Comparison of ENCODE assay signal across 9 cellular contexts in the genomic region with DNA sequence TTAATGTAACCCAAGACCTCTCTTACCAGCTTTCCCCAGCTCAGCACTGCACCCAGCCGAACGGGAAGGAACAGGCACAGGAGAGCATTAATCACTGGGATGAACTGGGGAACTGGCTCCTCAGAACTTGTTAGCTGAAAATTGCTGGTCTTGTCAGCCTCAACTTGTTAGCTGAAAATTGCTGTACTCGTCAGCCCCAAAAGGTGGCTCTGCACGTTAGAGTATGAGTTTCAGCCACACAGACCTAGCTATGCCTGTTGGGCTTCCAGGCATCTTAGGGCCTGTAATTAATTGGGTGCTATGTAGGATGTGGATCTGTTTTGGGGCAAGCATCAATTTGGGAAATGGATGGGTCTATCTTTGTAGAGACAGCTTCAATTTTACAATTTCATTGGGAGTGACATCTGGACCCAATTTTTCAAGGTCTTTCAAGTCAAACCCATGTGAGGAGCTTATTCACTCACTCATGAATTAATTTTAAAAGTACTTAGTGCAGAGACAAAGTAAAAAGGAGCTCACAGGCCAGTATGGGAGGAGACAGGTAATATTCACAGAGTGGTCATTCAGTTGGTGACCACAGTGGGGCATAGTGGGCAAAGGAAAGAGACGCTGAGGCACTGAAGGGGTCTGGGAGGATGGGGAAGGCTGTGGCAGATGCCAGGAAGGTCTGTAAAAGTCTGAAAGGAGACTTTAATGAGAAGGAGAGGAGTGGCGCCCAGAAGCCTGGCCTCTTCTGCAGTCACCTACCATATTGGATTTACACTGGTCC.
DNase-seq lines count a peak whose midpoint lies in the region; ATAC-seq and TF ChIP-seq lines count a peak whose summit lies in the region.
"Had no signal": no experiment of that assay in that cellular context is flagged by ENCODE, and none has a peak within 500 bp of the region (broad histone marks: within the 10 kb centered on the region; RNA-seq: fewer than 3 reads in every experiment).

No MANE protein-coding gene starts in this region.

- H3K9me3 ChIP-seq in Panc1 (ENCODE audit: control insufficient read depth, insufficient read depth, low read depth, low read length) (no peaks in the 10 kb centered on the region), gastroesophageal sphincter (no peaks in the 10 kb centered on the region)

- H3K4me3 Mint-ChIP-seq in activated naive CD4-positive, alpha-beta T cell treated with anti-CD3 and anti-CD28 coated beads, Interleukin-2, amount 10 ng/mL, durations not matched to agents 7 days and 5 days = no peak overlapping the region
- H3K4me3 Mint-ChIP-seq: T-helper 17 cell had no signal

- WGBS in gastroesophageal sphincter (ENCODE audit: low coverage in 1 of 2), 2 donors = 43 to 53% methylated on average over 2 to 4 of the region's 6 CpGs

- H3K9me3 Mint-ChIP-seq in activated naive CD4-positive, alpha-beta T cell treated with anti-CD3 and anti-CD28 coated beads, Interleukin-2, amount 10 ng/mL, durations not matched to agents 7 days and 5 days = no peaks in the 10 kb centered on the region

- no peak for ATAC-seq in Panc1
- peak; percentile 22 for ATAC-seq in gastroesophageal sphincter
- no peak for ATAC-seq in GM19395 (IDR thresholded peaks at IDR 0.05; ENCODE audit: unreplicated experiment)
- ATAC-seq: T-helper 17 cell had no signal

- in situ Hi-C loops in Panc1 (cut with HindIII; ENCODE audit: low pct_unique_long_range_greater_than_20kb, low sequenced_read_pairs) = no loop called here

- CTCF ChIA-PET in Panc1 (lab: Charles Lee) = interaction anchor here (1.3 kb wide), 1 partner anchor 20 kb away, joined by 5 read pairs; no protein-coding TSS in a partner anchor
- CTCF ChIA-PET in activated naive CD4-positive, alpha-beta T cell treated with anti-CD3 and anti-CD28 coated beads, Interleukin-2, amount 10 ng/mL, durations not matched to agents 7 days and 5 days (lab: Charles Lee) = interaction anchor here (1.5 to 3.0 kb wide), 4 partner anchors 9 to 20 kb away, joined by 4 to 11 read pairs (median 8); no protein-coding TSS in a partner anchor

- no peaks in the 10 kb centered on the region for H3K27me3 ChIP-seq in H7 (ENCODE audit: control insufficient read depth, insufficient read depth, low read length)
- H3K27me3 ChIP-seq in Panc1 (ENCODE audit: control insufficient read depth, insufficient read depth, low read length) = peaks cover 7% of the 10 kb centered on the region
- no peaks in the 10 kb centered on the region for H3K27me3 ChIP-seq in gastroesophageal sphincter

- no peak for TF ChIP-seq EP300 in gastroesophageal sphincter (IDR thresholded peaks at IDR 0.05)

- DNase-seq in H7 = peak; percentile 50
- DNase-seq in Panc1 (ENCODE audit: low read depth, low spot score) = no peak
- no peak for DNase-seq in retinal pigment epithelial cell (ENCODE audit: low read depth)
- DNase-seq in activated naive CD4-positive, alpha-beta T cell treated with anti-CD3 and anti-CD28 coated beads, Interleukin-2, amount 10 ng/mL, durations not matched to agents 7 days and 5 days = no peak
- no peak for DNase-seq in head of caudate nucleus
- no peak for DNase-seq in middle frontal gyrus (ENCODE audit: extremely low spot score, low spot score)
- DNase-seq: T-helper 17 cell had no signal

- no TSS peak for BruUV-seq in Panc1 (replicated peaks; lab: Mats Ljungman, UMichigan)

- H3K36me3 Mint-ChIP-seq in activated naive CD4-positive, alpha-beta T cell treated with anti-CD3 and anti-CD28 coated beads, Interleukin-2, amount 10 ng/mL, durations not matched to agents 7 days and 5 days = no peaks in the 10 kb centered on the region

- H3K27me3 Mint-ChIP-seq in activated naive CD4-positive, alpha-beta T cell treated with anti-CD3 and anti-CD28 coated beads, Interleukin-2, amount 10 ng/mL, durations not matched to agents 7 days and 5 days = peaks cover 14% of the 10 kb centered on the region

- POLR2A ChIA-PET in Panc1 (lab: Charles Lee) = no interaction called here

- TF ChIP-seq POLR2A in gastroesophageal sphincter (IDR thresholded peaks at IDR 0.05) = no peak

- H3K36me3 ChIP-seq in H7 (replicated peaks; ENCODE audit: control insufficient read depth, insufficient read depth, low read length) (no peaks in the 10 kb centered on the region), Panc1 (ENCODE audit: control insufficient read depth, insufficient read depth, low read length) (no peaks in the 10 kb centered on the region), gastroesophageal sphincter (no peaks in the 10 kb centered on the region)

- H3K4me1 Mint-ChIP-seq in activated naive CD4-positive, alpha-beta T cell treated with anti-CD3 and anti-CD28 coated beads, Interleukin-2, amount 10 ng/mL, durations not matched to agents 7 days and 5 days = peaks cover 13% of the 10 kb centered on the region

- H3K27ac ChIP-seq in Panc1 (ENCODE audit: low read length) (no peak overlapping the region), gastroesophageal sphincter (peak overlapping the region; percentile 13 to 73 (median 63))

- TF ChIP-seq CTCF in Panc1 (IDR thresholded peaks at IDR 0.05) (peak; percentile 35; the same call in 1 of the 2 replicates), gastroesophageal sphincter (IDR thresholded peaks at IDR 0.05) (peak in 1 of 4 experiments; percentile 33), retinal pigment epithelial cell (conservative IDR thresholded peaks at IDR 0.05; ENCODE audit: low read depth, low read length) (peak; percentile 14)

- intact Hi-C loops in Panc1 (cut with micrococcal nuclease; ENCODE audit: unreplicated experiment) (no loop called here), head of caudate nucleus (cut with DNase I) (no loop called here)

- H3K4me3 ChIP-seq in H7 (ENCODE audit: insufficient read depth, low read depth, low read length) = no peak overlapping the region
- H3K4me3 ChIP-seq in Panc1 (ENCODE audit: low read depth in 2 of 2, low read length in 2 of 2) = no peak overlapping the region
- H3K4me3 ChIP-seq in gastroesophageal sphincter = no peak overlapping the region
- H3K4me3 ChIP-seq in retinal pigment epithelial cell (ENCODE audit: low read length) = no peak overlapping the region

- no peak overlapping the region for H3K27ac Mint-ChIP-seq in activated naive CD4-positive, alpha-beta T cell treated with anti-CD3 and anti-CD28 coated beads, Interleukin-2, amount 10 ng/mL, durations not matched to agents 7 days and 5 days
- H3K27ac Mint-ChIP-seq: T-helper 17 cell had no signal

- H3K4me1 ChIP-seq in Panc1 (ENCODE audit: control insufficient read depth, insufficient read depth, low read length) (no peaks in the 10 kb centered on the region), gastroesophageal sphincter (peaks cover 0 to 70% (median 21%) of the 10 kb centered on the region in 3 donors)
